In genomic region chr22:33380789-33381530, GRCh38 we compare ENCODE assay signal across 1 cellular context.
TF ChIP-seq lines count a peak whose summit lies in the region.

No MANE protein-coding gene starts in this region.

TF ChIP-seq in GM12878, 131 proteins besides CTCF, POLR2A, EP300 and RAD21 (continued from another document):
- no peak for TF ChIP-seq BHLHE40 (IDR thresholded peaks at IDR 0.05; ENCODE audit: borderline replicate concordance in 1 of 2, low read depth in 2 of 2, low read length in 1 of 2)
- no peak for TF ChIP-seq BCLAF1 (IDR thresholded peaks at IDR 0.05)
- TF ChIP-seq HDAC2 (IDR thresholded peaks at IDR 0.05): no peak
- no peak for TF ChIP-seq IRF5 (IDR thresholded peaks at IDR 0.05; ENCODE audit: borderline replicate concordance)
- no peak for TF ChIP-seq CBX3 (IDR thresholded peaks at IDR 0.05; ENCODE audit: borderline replicate concordance, low read depth)
- TF ChIP-seq RELA (IDR thresholded peaks at IDR 0.05; ENCODE audit: borderline replicate concordance, partially characterized antibody): no peak
- no peak for TF ChIP-seq CUX1 (IDR thresholded peaks at IDR 0.05; ENCODE audit: insufficient replicate concordance, low read depth, low read length)
- TF ChIP-seq E2F8 (IDR thresholded peaks at IDR 0.05; ENCODE audit: low read depth, partially characterized antibody): no peak
- no peak for TF ChIP-seq ASH2L (IDR thresholded peaks at IDR 0.05; ENCODE audit: borderline replicate concordance, low read depth)
- no peak for TF ChIP-seq ZNF622 (IDR thresholded peaks at IDR 0.05)
TF ChIP-seq in GM12878: peak in this region for 9.
